ENCODE assay signal across 19 cellular contexts in genomic region chr13:112871742-112872141, GRCh38.
"Had no signal": no experiment of that assay in that cellular context is flagged by ENCODE, and none has a peak within 500 bp of the region (broad histone marks: within the 10 kb centered on the region; RNA-seq: fewer than 3 reads in every experiment).

No MANE protein-coding gene starts in this region.

- H3K36me3 ChIP-seq: breast epithelium had no signal

- H3K4me3 ChIP-seq: adrenal gland, breast epithelium, esophagus muscularis mucosa, gastroesophageal sphincter, heart left ventricle, right lobe of liver, thoracic aorta, upper lobe of left lung had no signal

- H2AFZ ChIP-seq: parathyroid adenoma had no signal

- H3K27ac ChIP-seq: adrenal gland, breast epithelium, esophagus muscularis mucosa, gastroesophageal sphincter, heart left ventricle, parathyroid adenoma, right lobe of liver, thoracic aorta had no signal

- H3K9me3 Mint-ChIP-seq: activated naive CD4-positive, alpha-beta T cell treated with anti-CD3 and anti-CD28 coated beads, Interleukin-2, amount 50 U/mL, for 72 hours had no signal

- H3K9ac ChIP-seq: parathyroid adenoma had no signal

- H3K9me3 ChIP-seq: adrenal gland, breast epithelium, esophagus muscularis mucosa, gastroesophageal sphincter, heart left ventricle, right lobe of liver, thoracic aorta, upper lobe of left lung had no signal

- H3K27me3 ChIP-seq: adrenal gland, breast epithelium, esophagus muscularis mucosa, gastroesophageal sphincter, heart left ventricle, right lobe of liver, upper lobe of left lung had no signal

- H3K79me2 ChIP-seq: parathyroid adenoma had no signal

- DNase-seq: activated CD4-positive, alpha-beta T cell treated with anti-CD3 and anti-CD28 coated beads, Interleukin-2, amount 50 U/mL, for 1 hour; activated CD4-positive, CD25-positive, alpha-beta regulatory T cell treated with anti-CD3 and anti-CD28 coated beads, Interleukin-2, amount 50 U/mL, for 72 hours; activated T-cell treated with anti-CD3 and anti-CD28 coated beads, Interleukin-2, amount 50 U/mL, for 1 hour; effector CD4-positive, alpha-beta T cell; heart left ventricle; kidney glomerular epithelial cell; right lobe of liver; stimulated activated CD4-positive, alpha-beta T cell treated with anti-CD3 and anti-CD28 coated beads, Interleukin-4, amount 100 ng/mL, for 4 hours; T1000; upper lobe of left lung had no signal

- H3K4me1 ChIP-seq: breast epithelium, parathyroid adenoma, right lobe of liver had no signal

- H3K27me3 Mint-ChIP-seq: memory B cell; stimulated activated memory B cell treated with anti-CD40 and anti-IgM and Interleukin-4, amounts not matched to agents 10 μg/mL and 1 μg/mL and 100 μg/mL, for 72 hours had no signal

- H3K4me3 Mint-ChIP-seq: memory B cell; stimulated activated memory B cell treated with anti-CD40 and anti-IgM and Interleukin-4, amounts not matched to agents 10 μg/mL and 1 μg/mL and 100 μg/mL, for 72 hours had no signal
